In the genomic region with DNA sequence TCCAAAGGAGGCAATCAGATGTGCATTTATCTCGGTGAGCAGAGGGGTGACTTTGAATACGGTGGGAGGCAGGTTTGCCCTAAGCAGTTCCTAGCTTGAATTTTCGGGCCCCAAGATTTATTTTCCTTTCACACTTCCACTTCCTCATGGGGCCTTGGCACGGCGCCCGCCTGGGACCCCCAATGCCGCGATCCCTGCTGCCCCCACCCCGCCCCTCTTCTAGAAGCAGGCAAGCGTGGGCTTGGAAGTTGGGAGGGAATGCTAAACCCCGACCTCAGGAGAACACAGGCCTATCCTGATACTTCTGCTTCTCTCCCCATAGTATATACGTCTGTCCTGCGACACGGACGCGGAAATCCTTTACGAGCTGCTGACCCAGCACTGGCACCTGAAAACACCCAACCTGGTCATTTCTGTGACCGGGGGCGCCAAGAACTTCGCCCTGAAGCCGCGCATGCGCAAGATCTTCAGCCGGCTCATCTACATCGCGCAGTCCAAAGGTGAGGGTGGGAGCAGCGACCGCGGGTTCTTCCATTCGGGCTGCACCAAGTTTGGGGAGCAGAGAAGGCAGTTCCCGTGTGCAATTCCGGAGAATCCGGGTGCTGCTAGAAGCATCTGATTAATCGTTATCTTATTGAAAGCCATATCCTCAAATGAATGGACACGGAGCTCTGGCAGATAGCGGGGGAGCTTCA, we compare ENCODE assay signal across 2 cellular contexts.
A peak's percentile ranks its signal among the peaks of the same experiment; 100 is the strongest.
TF ChIP-seq lines count a peak whose summit lies in the region.

No MANE protein-coding gene starts in this region.

TF ChIP-seq in IMR-90, 13 proteins besides CTCF, POLR2A, EP300 and RAD21:
- TF ChIP-seq MAFK (IDR thresholded peaks at IDR 0.05; ENCODE audit: low read depth, low read length) (no peak), FOS (IDR thresholded peaks at IDR 0.05; ENCODE audit: low read depth, low read length) (no peak), CHD1 (IDR thresholded peaks at IDR 0.05; ENCODE audit: low read depth, low read length) (no peak), RCOR1 (IDR thresholded peaks at IDR 0.05; ENCODE audit: insufficient replicate concordance, low read length) (no peak), SMC3 (IDR thresholded peaks at IDR 0.05; ENCODE audit: low read depth, low read length) (no peak), CEBPB (IDR thresholded peaks at IDR 0.05; ENCODE audit: low read depth, low read length) (no peak), MXI1 (IDR thresholded peaks at IDR 0.05; ENCODE audit: borderline replicate concordance, low read depth, low read length) (no peak), MAZ (IDR thresholded peaks at IDR 0.05; ENCODE audit: borderline replicate concordance, low read depth, low read length) (no peak), BHLHE40 (IDR thresholded peaks at IDR 0.05; ENCODE audit: low read depth, low read length) (no peak), RFX5 (IDR thresholded peaks at IDR 0.05; ENCODE audit: low read depth, low read length) (no peak), NFE2L2 (IDR thresholded peaks at IDR 0.05; ENCODE audit: low read depth, low read length) (no peak)
- TF ChIP-seq, protein P1, sequence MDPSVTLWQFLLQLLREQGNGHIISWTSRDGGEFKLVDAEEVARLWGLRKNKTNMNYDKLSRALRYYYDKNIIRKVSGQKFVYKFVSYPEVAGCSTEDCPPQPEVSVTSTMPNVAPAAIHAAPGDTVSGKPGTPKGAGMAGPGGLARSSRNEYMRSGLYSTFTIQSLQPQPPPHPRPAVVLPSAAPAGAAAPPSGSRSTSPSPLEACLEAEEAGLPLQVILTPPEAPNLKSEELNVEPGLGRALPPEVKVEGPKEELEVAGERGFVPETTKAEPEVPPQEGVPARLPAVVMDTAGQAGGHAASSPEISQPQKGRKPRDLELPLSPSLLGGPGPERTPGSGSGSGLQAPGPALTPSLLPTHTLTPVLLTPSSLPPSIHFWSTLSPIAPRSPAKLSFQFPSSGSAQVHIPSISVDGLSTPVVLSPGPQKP (IDR thresholded peaks at IDR 0.05; ENCODE audit: borderline replicate concordance, low read depth, low read length), result no peak
- TF ChIP-seq, protein P2, sequence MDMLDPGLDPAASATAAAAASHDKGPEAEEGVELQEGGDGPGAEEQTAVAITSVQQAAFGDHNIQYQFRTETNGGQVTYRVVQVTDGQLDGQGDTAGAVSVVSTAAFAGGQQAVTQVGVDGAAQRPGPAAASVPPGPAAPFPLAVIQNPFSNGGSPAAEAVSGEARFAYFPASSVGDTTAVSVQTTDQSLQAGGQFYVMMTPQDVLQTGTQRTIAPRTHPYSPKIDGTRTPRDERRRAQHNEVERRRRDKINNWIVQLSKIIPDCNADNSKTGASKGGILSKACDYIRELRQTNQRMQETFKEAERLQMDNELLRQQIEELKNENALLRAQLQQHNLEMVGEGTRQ (IDR thresholded peaks at IDR 0.05; ENCODE audit: low read depth, low read length), result no peak

TF ChIP-seq in endothelial cell of umbilical vein, 7 proteins besides CTCF, POLR2A, EP300 and RAD21:
- peak; percentile 44 for TF ChIP-seq EZH2 (IDR thresholded peaks at IDR 0.05; ENCODE audit: borderline replicate concordance, low read depth, low read length, severe bottlenecking)
- TF ChIP-seq FOS (IDR thresholded peaks at IDR 0.05; ENCODE audit: borderline replicate concordance, insufficient read depth, low read length), result no peak
- TF ChIP-seq MYC (IDR thresholded peaks at IDR 0.05; ENCODE audit: low read depth, low read length), result no peak
- TF ChIP-seq POLR2AphosphoS5 (IDR thresholded peaks at IDR 0.05; ENCODE audit: insufficient read depth, low read depth, low read length), result no peak
TF ChIP-seq in endothelial cell of umbilical vein: peak in this region for 1.
